In the genomic region with DNA sequence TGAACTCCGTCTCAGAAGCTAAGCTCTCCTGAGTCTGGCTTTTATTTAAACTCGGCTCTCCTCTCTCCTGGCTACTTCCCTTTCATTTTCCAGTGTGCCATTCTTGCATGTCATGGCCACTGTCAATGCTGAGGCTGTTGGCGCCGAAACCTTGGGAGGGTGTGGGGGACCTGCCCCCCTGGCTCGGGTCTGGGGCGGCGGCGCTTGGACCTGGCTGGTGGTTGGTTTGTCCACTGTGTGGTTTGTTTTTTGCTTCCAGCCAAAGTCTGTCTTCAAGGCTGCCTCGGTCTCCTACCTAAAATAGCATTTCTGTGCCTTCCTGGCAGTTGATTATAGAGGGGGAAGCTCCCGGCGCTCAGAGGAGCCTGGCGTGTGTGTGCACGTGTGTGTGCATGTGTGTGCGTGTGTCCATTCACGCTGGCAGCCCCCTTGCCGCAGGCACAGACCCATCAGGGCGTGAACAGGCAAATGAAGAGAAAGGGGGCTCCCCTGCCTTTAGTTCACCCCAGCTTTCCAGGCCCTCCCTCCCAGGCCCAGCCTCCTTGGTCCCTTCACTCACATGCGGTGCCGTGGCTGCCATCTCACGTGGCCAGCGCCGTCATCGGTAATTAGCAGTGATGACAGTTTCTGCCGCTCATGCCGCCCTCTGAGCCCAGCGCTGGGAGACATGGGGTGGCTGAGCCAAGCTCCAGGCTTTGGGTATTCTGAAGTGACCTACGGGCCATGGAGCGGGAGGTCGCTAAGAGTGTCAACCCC, we compare ENCODE assay signal across 9 cellular contexts.
DNase-seq lines count a peak whose midpoint lies in the region; ATAC-seq and TF ChIP-seq lines count a peak whose summit lies in the region.
"Had no signal": no experiment of that assay in that cellular context is flagged by ENCODE, and none has a peak within 500 bp of the region (broad histone marks: within the 10 kb centered on the region; RNA-seq: fewer than 3 reads in every experiment).

No MANE protein-coding gene starts in this region.

- no peaks in the 10 kb centered on the region for H3K27me3 Mint-ChIP-seq in natural killer cell treated with Interleukin-12 subunit alpha and Interleukin-12 subunit beta and Interleukin-15 and Interleukin-18, amount 100 ng/mL, for 72 hours
- H3K27me3 Mint-ChIP-seq in natural killer cell (ENCODE audit: low read depth in 2 of 2) = no peaks in the 10 kb centered on the region
- no peaks in the 10 kb centered on the region for H3K27me3 Mint-ChIP-seq in stimulated activated naive B cell treated with anti-CD40 and anti-IgM and Interleukin-4, amounts not matched to agents 10 μg/mL and 1 μg/mL and 100 μg/mL, for 72 hours

- no peaks in the 10 kb centered on the region for H3K36me3 Mint-ChIP-seq in natural killer cell treated with Interleukin-12 subunit alpha and Interleukin-12 subunit beta and Interleukin-15 and Interleukin-18, amount 100 ng/mL, for 72 hours
- H3K36me3 Mint-ChIP-seq in natural killer cell = no peaks in the 10 kb centered on the region
- peaks cover 6 to 24% of the 10 kb centered on the region in 2 donors for H3K36me3 Mint-ChIP-seq in stimulated activated naive B cell treated with anti-CD40 and anti-IgM and Interleukin-4, amounts not matched to agents 10 μg/mL and 1 μg/mL and 100 μg/mL, for 72 hours

- H3K4me3 Mint-ChIP-seq in natural killer cell treated with Interleukin-12 subunit alpha and Interleukin-12 subunit beta and Interleukin-15 and Interleukin-18, amount 100 ng/mL, for 72 hours = no peak overlapping the region
- H3K4me3 Mint-ChIP-seq in natural killer cell = no peak overlapping the region
- peak overlapping the region; percentile 90 to 91 for H3K4me3 Mint-ChIP-seq in stimulated activated naive B cell treated with anti-CD40 and anti-IgM and Interleukin-4, amounts not matched to agents 10 μg/mL and 1 μg/mL and 100 μg/mL, for 72 hours

- H3K9me3 ChIP-seq in SK-N-MC (ENCODE audit: low read depth, low read length) = no peaks in the 10 kb centered on the region

- peak overlapping the region; percentile 77 for H3K4me3 ChIP-seq in SK-N-MC
- H3K4me3 ChIP-seq: cardiac muscle cell had no signal

- no peaks in the 10 kb centered on the region for H3K9me3 Mint-ChIP-seq in natural killer cell treated with Interleukin-12 subunit alpha and Interleukin-12 subunit beta and Interleukin-15 and Interleukin-18, amount 100 ng/mL, for 72 hours
- H3K9me3 Mint-ChIP-seq in natural killer cell = peaks cover 0 to 2% of the 10 kb centered on the region in 2 donors
- no peaks in the 10 kb centered on the region for H3K9me3 Mint-ChIP-seq in stimulated activated naive B cell treated with anti-CD40 and anti-IgM and Interleukin-4, amounts not matched to agents 10 μg/mL and 1 μg/mL and 100 μg/mL, for 72 hours

- intact Hi-C loops in natural killer cell (cut with micrococcal nuclease) = loop anchor here (10.0 kb wide), 1 partner anchor 344 kb away; no protein-coding TSS in a partner anchor

- peak overlapping the region; percentile 79; the same call in 1 of the 2 replicates for H3K27ac ChIP-seq in SK-N-MC
- H3K27ac ChIP-seq: cardiac muscle cell had no signal

- ATAC-seq in natural killer cell treated with Interleukin-12 subunit alpha and Interleukin-12 subunit beta and Interleukin-15 and Interleukin-18, amount 100 ng/mL, for 72 hours = no peak
- no peak for ATAC-seq in natural killer cell
- ATAC-seq in stimulated activated naive B cell treated with anti-CD40 and anti-IgM and Interleukin-4, amounts not matched to agents 10 μg/mL and 1 μg/mL and 100 μg/mL, for 72 hours (replicated peaks) = peak; percentile 10 to 12
- no peak for ATAC-seq in HG03045 (IDR thresholded peaks at IDR 0.05; ENCODE audit: unreplicated experiment)

- H3K9ac ChIP-seq in SK-N-MC (ENCODE audit: insufficient read length) = peak overlapping the region; percentile 76

- peak overlapping the region in 1 of 2 donors; percentile 51 for H3K27ac Mint-ChIP-seq in natural killer cell treated with Interleukin-12 subunit alpha and Interleukin-12 subunit beta and Interleukin-15 and Interleukin-18, amount 100 ng/mL, for 72 hours
- H3K27ac Mint-ChIP-seq in natural killer cell = no peak overlapping the region
- peak overlapping the region; percentile 96 for H3K27ac Mint-ChIP-seq in stimulated activated naive B cell treated with anti-CD40 and anti-IgM and Interleukin-4, amounts not matched to agents 10 μg/mL and 1 μg/mL and 100 μg/mL, for 72 hours

- no peaks in the 10 kb centered on the region for H3K36me3 ChIP-seq in SK-N-MC (ENCODE audit: insufficient read depth, low read length)
- H3K36me3 ChIP-seq: cardiac muscle cell had no signal

- TF ChIP-seq CTCF in natural killer cell (IDR thresholded peaks at IDR 0.05) = no peak

- DNase-seq in natural killer cell treated with Interleukin-12 subunit alpha and Interleukin-12 subunit beta and Interleukin-15 and Interleukin-18, amount 100 ng/mL, for 72 hours (ENCODE audit: low spot score) = peak; percentile 54
- DNase-seq in natural killer cell (no peak), SK-N-MC (ENCODE audit: low read depth, low spot score) (no peak), foreskin melanocyte (peak; percentile 76), ureter (ENCODE audit: low spot score) (no peak)
- peak; percentile 75 for DNase-seq in stimulated activated naive B cell treated with anti-CD40 and anti-IgM and Interleukin-4, amounts not matched to agents 10 μg/mL and 1 μg/mL and 100 μg/mL, for 72 hours
- DNase-seq in activated CD8-positive, alpha-beta memory T cell treated with anti-CD3 and anti-CD28 coated beads, Interleukin-2, amount 50 U/mL, for 48 hours = no peak

- H3K4me1 Mint-ChIP-seq in natural killer cell treated with Interleukin-12 subunit alpha and Interleukin-12 subunit beta and Interleukin-15 and Interleukin-18, amount 100 ng/mL, for 72 hours (ENCODE audit: low read depth in 2 of 2) = peaks cover 29 to 32% of the 10 kb centered on the region in 2 donors
- H3K4me1 Mint-ChIP-seq in natural killer cell = peaks cover 27 to 39% of the 10 kb centered on the region in 2 donors
- peaks cover 56 to 90% of the 10 kb centered on the region in 2 donors for H3K4me1 Mint-ChIP-seq in stimulated activated naive B cell treated with anti-CD40 and anti-IgM and Interleukin-4, amounts not matched to agents 10 μg/mL and 1 μg/mL and 100 μg/mL, for 72 hours

Comparison
In these comparisons a context has a peak if more than half of its experiments do, and no peak if none do; other contexts are left out.
1. DNase-seq: peak in natural killer cell treated with Interleukin-12 subunit alpha and Interleukin-12 subunit beta and Interleukin-15 and Interleukin-18, amount 100 ng/mL, for 72 hours (single experiment), foreskin melanocyte (single experiment) and stimulated activated naive B cell treated with anti-CD40 and anti-IgM and Interleukin-4, amounts not matched to agents 10 μg/mL and 1 μg/mL and 100 μg/mL, for 72 hours (single experiment); none in natural killer cell (single experiment), SK-N-MC (single experiment), activated CD8-positive, alpha-beta memory T cell treated with anti-CD3 and anti-CD28 coated beads, Interleukin-2, amount 50 U/mL, for 48 hours (single experiment) and ureter (single experiment).
2. ATAC-seq: peak in stimulated activated naive B cell treated with anti-CD40 and anti-IgM and Interleukin-4, amounts not matched to agents 10 μg/mL and 1 μg/mL and 100 μg/mL, for 72 hours (2 of 2); none in natural killer cell treated with Interleukin-12 subunit alpha and Interleukin-12 subunit beta and Interleukin-15 and Interleukin-18, amount 100 ng/mL, for 72 hours (0 of 2), natural killer cell (0 of 3) and HG03045 (single experiment).
3. H3K4me3 Mint-ChIP-seq: peak in stimulated activated naive B cell treated with anti-CD40 and anti-IgM and Interleukin-4, amounts not matched to agents 10 μg/mL and 1 μg/mL and 100 μg/mL, for 72 hours (2 of 2); none in natural killer cell treated with Interleukin-12 subunit alpha and Interleukin-12 subunit beta and Interleukin-15 and Interleukin-18, amount 100 ng/mL, for 72 hours (single experiment) and natural killer cell (single experiment).